In genomic region chr19:8194528-8195275, GRCh38 we compare ENCODE assay signal across 8 cellular contexts.
DNase-seq lines count a peak whose midpoint lies in the region; ATAC-seq and TF ChIP-seq lines count a peak whose summit lies in the region.

No MANE protein-coding gene starts in this region.

- peaks cover 45 to 47% of the 10 kb centered on the region in 2 experiments for H3K4me1 ChIP-seq in neutrophil (ENCODE audit: control insufficient read depth in 1 of 2, insufficient read depth in 1 of 2, low read depth in 1 of 2, low read length in 1 of 2)

- peak; percentile 35 for TF ChIP-seq POLR2A in GM18505 (IDR thresholded peaks at IDR 0.05; ENCODE audit: borderline replicate concordance, extremely low read depth, insufficient read depth, insufficient read length)

- ATAC-seq in GM18505 (IDR thresholded peaks at IDR 0.05; ENCODE audit: unreplicated experiment) (no peak), GM21825 (IDR thresholded peaks at IDR 0.05; ENCODE audit: unreplicated experiment) (no peak)

- no peaks in the 10 kb centered on the region for H3K27me3 ChIP-seq in neutrophil

- TF ChIP-seq CTCF in neutrophil (IDR thresholded peaks at IDR 0.05), result no peak

- peak overlapping the region; percentile 94 for H3K27ac ChIP-seq in neutrophil

- H3K4me3 ChIP-seq in neutrophil (ENCODE audit: low read depth in 1 of 2, low read length in 1 of 2), result peak overlapping the region; percentile 35 to 54

- no peaks in the 10 kb centered on the region for H3K9me3 ChIP-seq in neutrophil

- DNase-seq in T-helper 9 cell, result peak; percentile 32
- peak; percentile 48 for DNase-seq in central memory CD4-positive, alpha-beta T cell
- no peak for DNase-seq in iPS-NIHi11 (ENCODE audit: low spot score)
- DNase-seq in NCI-H1105 treated with DMSO at 0.1 percent for 48 hours (lab: John Stamatoyannopoulos, UW), result no peak
- no peak for DNase-seq in HuH-7.5 (ENCODE audit: low spot score)

- no peaks in the 10 kb centered on the region for H3K36me3 ChIP-seq in neutrophil

Comparison
In these comparisons a context has a peak if more than half of its experiments do, and no peak if none do; other contexts are left out.
1. DNase-seq: peak in T-helper 9 cell (single experiment) and central memory CD4-positive, alpha-beta T cell (single experiment); none in iPS-NIHi11 (single experiment), NCI-H1105 treated with DMSO at 0.1 percent for 48 hours (single experiment) and HuH-7.5 (single experiment).